Comparison of ENCODE assay signal across 10 cellular contexts in the genomic region with DNA sequence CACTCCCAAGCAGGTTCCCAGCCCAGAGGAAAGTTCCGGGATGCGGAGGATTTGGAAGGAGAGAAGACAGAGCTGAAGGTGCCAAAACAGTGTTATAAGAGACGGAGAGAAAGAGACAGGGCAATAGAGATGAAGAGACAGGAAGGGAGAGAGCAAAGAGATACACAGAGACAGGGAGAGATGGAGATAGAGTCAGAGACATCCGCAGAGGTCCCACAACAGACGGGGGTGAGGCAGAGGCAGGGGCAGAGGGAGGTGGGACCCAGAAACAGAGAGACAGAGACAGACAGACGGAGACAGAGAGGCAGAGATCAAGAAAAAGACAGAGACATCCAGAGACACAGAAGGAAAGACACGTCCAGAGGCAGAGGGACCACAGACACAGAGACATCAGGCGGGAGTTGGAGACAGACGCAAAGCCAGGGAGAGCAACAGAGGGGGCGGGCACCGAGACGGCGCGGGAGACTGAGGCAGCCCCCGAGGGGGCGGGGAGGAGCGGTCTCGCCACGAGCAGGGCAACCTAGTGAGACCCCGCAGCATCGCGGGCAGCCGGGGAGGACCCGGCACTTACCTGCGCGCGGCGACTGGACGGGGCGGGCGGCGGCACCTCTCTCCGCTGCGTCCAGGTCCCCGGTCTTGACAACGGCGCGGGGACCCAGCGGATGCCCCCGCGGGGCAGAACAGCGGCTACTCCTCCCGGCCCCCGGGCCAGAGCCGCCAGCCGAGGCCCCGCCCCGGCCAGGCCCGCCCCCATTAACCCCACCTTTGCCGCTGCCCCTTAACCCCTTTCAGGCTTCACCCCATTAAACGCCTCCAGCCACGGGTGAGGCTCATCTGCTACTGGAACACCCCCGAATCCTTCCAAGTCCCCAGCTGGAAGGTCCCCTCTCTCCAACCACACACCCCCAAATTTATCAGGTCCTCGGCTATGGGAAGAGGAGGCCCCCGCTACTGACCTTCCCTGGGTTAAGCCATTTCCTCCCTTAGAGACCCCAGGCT. TPM values are rescaled to one million over a fixed set of nuclear protein-coding genes. Genes with fewer than 3 reads are reported as not detected.
A peak's percentile ranks its signal among the peaks of the same experiment; 100 is the strongest.
DNase-seq lines count a peak whose midpoint lies in the region; ATAC-seq, FAIRE-seq and TF ChIP-seq lines count a peak whose summit lies in the region.
"Had no signal": no experiment of that assay in that cellular context is flagged by ENCODE, and none has a peak within 500 bp of the region (broad histone marks: within the 10 kb centered on the region; RNA-seq: fewer than 3 reads in every experiment).

A gene (minus strand): TSS at position 689 of the 999 bp plus-strand sequence. CDS start 10,346 bp downstream, outside the sequence.

- H3K23ac ChIP-seq in H1 (ENCODE audit: insufficient read length) (no peak within 1 kb of the TSS), mesenchymal stem cell (ENCODE audit: low read length in 2 of 2) (peak within 1 kb of the TSS in 1 of 2 experiments; percentile 3)

- H3K18ac ChIP-seq in H1 (ENCODE audit: extremely low read depth, low read length) (no peak within 1 kb of the TSS; the same call in 1 of the 2 replicates), mesenchymal stem cell (ENCODE audit: low read depth in 1 of 2, low read length in 2 of 2) (peak within 1 kb of the TSS; percentile 33 to 41)

- H3K79me2 ChIP-seq in H1 (ENCODE audit: control insufficient read depth in 1 of 2, insufficient read depth in 2 of 2, low read length in 2 of 2): no peaks in the 10 kb centered on the region

- no peaks in the 10 kb centered on the region for H3K9me3 Mint-ChIP-seq in activated naive CD4-positive, alpha-beta T cell treated with anti-CD3 and anti-CD28 coated beads, Interleukin-2, amount 10 ng/mL, durations not matched to agents 7 days and 5 days
- H3K9me3 Mint-ChIP-seq: mesothelial cell of epicardium had no signal

- H4K8ac ChIP-seq in H1 (ENCODE audit: extremely low read depth, insufficient read depth, low read length) (no peak within 1 kb of the TSS), mesenchymal stem cell (ENCODE audit: low read length) (peak within 1 kb of the TSS; percentile 69)

- TF ChIP-seq EP300 in H1 (IDR thresholded peaks at IDR 0.05; ENCODE audit: borderline replicate concordance in 1 of 2, low read depth in 2 of 2, low read length in 2 of 2): no peak

- H2AK5ac ChIP-seq in H1 (ENCODE audit: low read depth, low read length) (no peak within 1 kb of the TSS; the same call in 1 of the 2 replicates), mesenchymal stem cell (ENCODE audit: low read length, severe bottlenecking) (no peak within 1 kb of the TSS)

- no peak within 1 kb of the TSS for H3K14ac ChIP-seq in H1 (ENCODE audit: insufficient read length)
- no peak within 1 kb of the TSS for H3K14ac ChIP-seq in mesenchymal stem cell (ENCODE audit: low read length in 2 of 2)

- H3K4me1 ChIP-seq in H1 (replicated peaks in 1 of 4; ENCODE audit: control insufficient read depth in 3 of 4, insufficient read depth in 4 of 4, low read length in 3 of 4) (peaks cover 12 to 23% (median 13%) of the 10 kb centered on the region in 4 experiments), mesenchymal stem cell (ENCODE audit: control insufficient read depth, insufficient read depth, low read depth, low read length) (peaks cover 13% of the 10 kb centered on the region)

- peaks cover 4% of the 10 kb centered on the region for H3K36me3 Mint-ChIP-seq in activated naive CD4-positive, alpha-beta T cell treated with anti-CD3 and anti-CD28 coated beads, Interleukin-2, amount 10 ng/mL, durations not matched to agents 7 days and 5 days
- H3K36me3 Mint-ChIP-seq: mesothelial cell of epicardium had no signal

- H2AFZ ChIP-seq in H1 (ENCODE audit: low read length) (no peak within 1 kb of the TSS), mesenchymal stem cell (ENCODE audit: low read depth, low read length) (no peak within 1 kb of the TSS)

- H3K23me2 ChIP-seq in H1 (ENCODE audit: low read depth, low read length): peaks cover 13% of the 10 kb centered on the region; the same call in 1 of the 2 replicates

- H3K9me3 ChIP-seq in H1 (ENCODE audit: insufficient read depth in 2 of 2, low read depth in 1 of 2, low read length in 1 of 2): no peaks in the 10 kb centered on the region
- no peaks in the 10 kb centered on the region for H3K9me3 ChIP-seq in mesenchymal stem cell (ENCODE audit: control insufficient read depth, low read length)

- no peak within 1 kb of the TSS for H2BK5ac ChIP-seq in H1 (ENCODE audit: low read depth, low read length)
- H2BK5ac ChIP-seq in mesenchymal stem cell (ENCODE audit: low read depth, low read length, poor library complexity, severe bottlenecking): no peak within 1 kb of the TSS

- peaks cover 76% of the 10 kb centered on the region for H3K27me3 Mint-ChIP-seq in activated naive CD4-positive, alpha-beta T cell treated with anti-CD3 and anti-CD28 coated beads, Interleukin-2, amount 10 ng/mL, durations not matched to agents 7 days and 5 days

- WGBS in H1 (ENCODE audit: extremely low coverage in 1 of 2, insufficient coverage in 1 of 2, insufficient read length in 1 of 2, insufficient replicate concordance in 2 of 2, low coverage in 1 of 2, low lambda C conversion rate in 2 of 2, missing lambda C conversion rate in 1 of 2), 2 experiments: 11% methylated on average over 28 of the region's 55 CpGs; no CpG with 5 or more reads in 1 of the 2 experiments
- 8% methylated on average over 54 of the region's 55 CpGs for WGBS in mesenchymal stem cell

- TF ChIP-seq CTCF in H1 (IDR thresholded peaks at IDR 0.05; ENCODE audit: control extremely low read depth in 1 of 3, insufficient read depth in 1 of 3, low read depth in 1 of 3, low read length in 3 of 3): no peak

- H3K27ac Mint-ChIP-seq in activated naive CD4-positive, alpha-beta T cell treated with anti-CD3 and anti-CD28 coated beads, Interleukin-2, amount 10 ng/mL, durations not matched to agents 7 days and 5 days: peak within 1 kb of the TSS; percentile 72
- H3K27ac Mint-ChIP-seq: mesothelial cell of epicardium had no signal

- H2BK120ac ChIP-seq in H1 (replicated peaks; ENCODE audit: low read depth, low read length) (no peak within 1 kb of the TSS), mesenchymal stem cell (ENCODE audit: low read depth, low read length) (no peak within 1 kb of the TSS)

- no peak for TF ChIP-seq POLR2A in H1 (IDR thresholded peaks at IDR 0.05; ENCODE audit: control extremely low read depth in 1 of 2, low read depth in 2 of 2, low read length in 2 of 2)

- H3K27ac ChIP-seq in H1 (ENCODE audit: low read depth, low read length) (no peak within 1 kb of the TSS), mesenchymal stem cell (ENCODE audit: low read length, poor library complexity, severe bottlenecking) (no peak within 1 kb of the TSS)

- no peak for FAIRE-seq in H1 (lab: Jason Lieb, UNC)
- FAIRE-seq in urothelium cell line (lab: Jason Lieb, UNC): no peak

- H2BK15ac ChIP-seq in H1 (ENCODE audit: low read length): peak within 1 kb of the TSS; percentile 61; the same call in 1 of the 2 replicates
- peak within 1 kb of the TSS; percentile 48 for H2BK15ac ChIP-seq in mesenchymal stem cell (ENCODE audit: low read depth, poor library complexity, severe bottlenecking)

- CTCF ChIA-PET in activated naive CD4-positive, alpha-beta T cell treated with anti-CD3 and anti-CD28 coated beads, Interleukin-2, amount 10 ng/mL, durations not matched to agents 7 days and 5 days (lab: Charles Lee): no interaction called here
- CTCF ChIA-PET in H1 (lab: Charles Lee; ENCODE audit: partially characterized antibody): interaction anchor here (1.0 to 9.6 kb wide), 5 partner anchors 13 to 44 kb away, joined by 4 to 135 read pairs (median 6); a partner anchor contains a TSS

- H3K9ac ChIP-seq in H1 (replicated peaks in 1 of 4; ENCODE audit: extremely low read depth in 1 of 4, low read depth in 3 of 4, low read length in 3 of 4) (no peak within 1 kb of the TSS), mesenchymal stem cell (ENCODE audit: low read length) (peak within 1 kb of the TSS; percentile 53)

- TF ChIP-seq RAD21 in H1 (IDR thresholded peaks at IDR 0.05 in 1 of 2, conservative IDR thresholded peaks at IDR 0.05 in 1 of 2; ENCODE audit: low read depth in 2 of 2, low read length in 2 of 2): no peak

- POLR2A ChIA-PET in H1 (lab: Charles Lee; ENCODE audit: partially characterized antibody): interaction anchor here (0.6 to 1.9 kb wide), 5 partner anchors 18 to 163 kb away, joined by 3 to 5 read pairs (median 3); no protein-coding TSS in a partner anchor

- H4K91ac ChIP-seq in H1 (replicated peaks; ENCODE audit: insufficient read length, low read length) (no peak within 1 kb of the TSS), mesenchymal stem cell (ENCODE audit: low read length) (no peak within 1 kb of the TSS)

- H3K4me3 ChIP-seq in H1 (ENCODE audit: extremely low read depth in 1 of 4, insufficient read depth in 2 of 4, low read depth in 3 of 4, low read length in 4 of 4): peak within 1 kb of the TSS; percentile 12 to 53 (median 24)
- H3K4me3 ChIP-seq in mesenchymal stem cell (ENCODE audit: insufficient read depth in 1 of 2, low read depth in 1 of 2, low read length in 2 of 2): peak within 1 kb of the TSS in 1 of 2 experiments; percentile 75

- no peaks in the 10 kb centered on the region for H4K20me1 ChIP-seq in H1 (replicated peaks in 1 of 2; ENCODE audit: control insufficient read depth in 1 of 2, insufficient read depth in 2 of 2, low read length in 2 of 2)

- H3K4ac ChIP-seq in H1 (replicated peaks; ENCODE audit: insufficient read length, low read depth, low read length) (no peak within 1 kb of the TSS), mesenchymal stem cell (ENCODE audit: low read depth in 1 of 2, low read length in 2 of 2) (no peak within 1 kb of the TSS)

- peaks cover 28% of the 10 kb centered on the region for H3K4me1 Mint-ChIP-seq in activated naive CD4-positive, alpha-beta T cell treated with anti-CD3 and anti-CD28 coated beads, Interleukin-2, amount 10 ng/mL, durations not matched to agents 7 days and 5 days

- no peak within 1 kb of the TSS for H3K56ac ChIP-seq in H1 (replicated peaks; ENCODE audit: insufficient read length, low read depth, low read length)

- H2BK20ac ChIP-seq in H1 (ENCODE audit: low read length): no peak within 1 kb of the TSS

- no peak within 1 kb of the TSS for H3K4me3 Mint-ChIP-seq in activated naive CD4-positive, alpha-beta T cell treated with anti-CD3 and anti-CD28 coated beads, Interleukin-2, amount 10 ng/mL, durations not matched to agents 7 days and 5 days
- H3K4me3 Mint-ChIP-seq: mesothelial cell of epicardium had no signal

- peak within 1 kb of the TSS; percentile 39; the same call in 1 of the 2 replicates for H2BK12ac ChIP-seq in H1 (ENCODE audit: low read depth, low read length)
- peak within 1 kb of the TSS in 1 of 2 experiments; percentile 56 for H2BK12ac ChIP-seq in mesenchymal stem cell (ENCODE audit: low read length in 2 of 2)

- no peaks in the 10 kb centered on the region for H3K36me3 ChIP-seq in H1 (ENCODE audit: control insufficient read depth in 2 of 4, insufficient read depth in 4 of 4, low read length in 3 of 4)
- H3K36me3 ChIP-seq in mesenchymal stem cell (ENCODE audit: control insufficient read depth in 1 of 2, insufficient read depth in 2 of 2, low read depth in 1 of 2, low read length in 2 of 2): no peaks in the 10 kb centered on the region

- H3K27me3 ChIP-seq in H1 (replicated peaks in 1 of 4; ENCODE audit: control insufficient read depth in 3 of 4, extremely low read depth in 1 of 4, insufficient read depth in 3 of 4, low read length in 3 of 4): peaks cover 36 to 56% (median 49%) of the 10 kb centered on the region in 4 experiments
- H3K27me3 ChIP-seq in mesenchymal stem cell (ENCODE audit: control insufficient read depth in 1 of 2, insufficient read depth in 1 of 2, low read length in 2 of 2): peaks cover 64 to 66% of the 10 kb centered on the region in 2 experiments

- H4K5ac ChIP-seq in H1 (ENCODE audit: insufficient read length, low read depth, low read length): no peak within 1 kb of the TSS

- no peak for ATAC-seq in GM19452 (IDR thresholded peaks at IDR 0.05; ENCODE audit: unreplicated experiment)

- H3K4me2 ChIP-seq in H1 (ENCODE audit: insufficient read depth in 1 of 2, low read depth in 2 of 2, low read length in 2 of 2): peak within 1 kb of the TSS; percentile 62 to 74
- H3K4me2 ChIP-seq in mesenchymal stem cell (ENCODE audit: low read length, poor library complexity, severe bottlenecking): no peak within 1 kb of the TSS

- no peaks in the 10 kb centered on the region for H3K79me1 ChIP-seq in H1 (ENCODE audit: low read depth, low read length)
- no peaks in the 10 kb centered on the region for H3K79me1 ChIP-seq in mesenchymal stem cell (replicated peaks; ENCODE audit: low read length, poor library complexity, severe bottlenecking)

- no peak for DNase-seq in activated naive CD4-positive, alpha-beta T cell treated with anti-CD3 and anti-CD28 coated beads, Interleukin-2, amount 10 ng/mL, durations not matched to agents 7 days and 5 days
- no peak for DNase-seq in activated naive CD4-positive, alpha-beta T cell (lab: John Stamatoyannopoulos, UW)
- DNase-seq in H1 (ENCODE audit: low read depth in 1 of 2, low spot score in 2 of 2) (peak in 1 of 2 experiments; percentile 82), mesenchymal stem cell (no peak), urothelium cell line (ENCODE audit: low spot score) (peak; percentile 65), D341Med (ENCODE audit: low spot score) (no peak), RPMI8226 (no peak)
- DNase-seq: COR-L47 had no signal

RNA-seq across cellular contexts. Expression of the gene that starts here (rescaled TPM):
- total RNA-seq in H1 (2021; fragmentation: NEBNext Ultra II Directional; extraction: Animal tissue kit (Norgen Biotek cat#: 25700)): 0.19 TPM in 1 of 2 replicates, not detected in the other
- 0.39 and 0.41 TPM in 2 replicates for polyA plus RNA-seq in H1 (2011; rRNA removed)
- 0.16 TPM for polyA plus RNA-seq in H1 (2011; cell fraction: cytosol; rRNA removed)
- polyA plus RNA-seq in H1 (2011; cell fraction: nucleus; rRNA removed): 0.20 TPM
- polyA plus RNA-seq in H1 (2012, experiment 1 of 2): 0.13 to 0.51 TPM (median 0.21 TPM) in 4 replicates
- polyA plus RNA-seq in H1 (2012, experiment 2 of 2): 0.29 TPM
- 0.20 TPM for polyA plus RNA-seq in H1 (2013, experiment 1 of 2)
- polyA plus RNA-seq in H1 (2013, experiment 2 of 2): 0.13 TPM
- polyA minus RNA-seq in H1 (2011; rRNA and poly(A)+ RNA removed): 0.06 TPM in 1 of 2 replicates, not detected in the other
- not detected for polyA minus RNA-seq in H1 (2011; cell fraction: cytosol; rRNA and poly(A)+ RNA removed)
- polyA minus RNA-seq in H1 (2011; cell fraction: nucleus; rRNA and poly(A)+ RNA removed): not detected
- polyA plus RNA-seq in mesenchymal stem cell (2013, experiment 1 of 2): 0.73 TPM
- polyA plus RNA-seq in mesenchymal stem cell (2013, experiment 2 of 2): 0.77 TPM
- total RNA-seq: mesothelial cell of epicardium had no signal
